In the genomic region with DNA sequence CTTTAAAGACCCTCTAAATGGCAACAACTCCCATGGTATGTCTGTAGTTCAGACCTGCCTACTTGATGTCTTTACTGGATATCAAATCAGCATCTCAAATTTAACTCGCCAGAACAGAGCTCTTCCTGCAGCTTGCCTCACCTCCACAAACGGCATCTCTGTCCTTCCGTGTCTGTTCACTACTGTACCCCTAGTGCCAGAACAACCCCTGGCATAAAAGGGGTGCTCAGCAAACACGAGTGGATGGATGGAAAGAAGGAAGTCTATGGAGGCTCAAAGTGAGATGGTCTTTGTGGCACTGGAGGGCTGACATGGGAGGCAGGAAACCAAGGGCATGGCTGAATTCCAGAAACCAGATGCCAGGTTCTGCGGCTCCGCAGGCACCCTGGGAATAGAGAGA, we compare ENCODE assay signal across 2 cellular contexts.
TF ChIP-seq lines count a peak whose summit lies in the region.

No MANE protein-coding gene starts in this region.

TF ChIP-seq in GM23338, 12 proteins besides CTCF, POLR2A, EP300 and RAD21:
- TF ChIP-seq ZNF114 (CRISPR knock-in tag; IDR thresholded peaks at IDR 0.05) = no peak
- no peak for TF ChIP-seq NANOG (IDR thresholded peaks at IDR 0.05; ENCODE audit: borderline replicate concordance)
- no peak for TF ChIP-seq ZNF331 (CRISPR knock-in tag; IDR thresholded peaks at IDR 0.05; ENCODE audit: low read depth)
- TF ChIP-seq, protein P1, sequence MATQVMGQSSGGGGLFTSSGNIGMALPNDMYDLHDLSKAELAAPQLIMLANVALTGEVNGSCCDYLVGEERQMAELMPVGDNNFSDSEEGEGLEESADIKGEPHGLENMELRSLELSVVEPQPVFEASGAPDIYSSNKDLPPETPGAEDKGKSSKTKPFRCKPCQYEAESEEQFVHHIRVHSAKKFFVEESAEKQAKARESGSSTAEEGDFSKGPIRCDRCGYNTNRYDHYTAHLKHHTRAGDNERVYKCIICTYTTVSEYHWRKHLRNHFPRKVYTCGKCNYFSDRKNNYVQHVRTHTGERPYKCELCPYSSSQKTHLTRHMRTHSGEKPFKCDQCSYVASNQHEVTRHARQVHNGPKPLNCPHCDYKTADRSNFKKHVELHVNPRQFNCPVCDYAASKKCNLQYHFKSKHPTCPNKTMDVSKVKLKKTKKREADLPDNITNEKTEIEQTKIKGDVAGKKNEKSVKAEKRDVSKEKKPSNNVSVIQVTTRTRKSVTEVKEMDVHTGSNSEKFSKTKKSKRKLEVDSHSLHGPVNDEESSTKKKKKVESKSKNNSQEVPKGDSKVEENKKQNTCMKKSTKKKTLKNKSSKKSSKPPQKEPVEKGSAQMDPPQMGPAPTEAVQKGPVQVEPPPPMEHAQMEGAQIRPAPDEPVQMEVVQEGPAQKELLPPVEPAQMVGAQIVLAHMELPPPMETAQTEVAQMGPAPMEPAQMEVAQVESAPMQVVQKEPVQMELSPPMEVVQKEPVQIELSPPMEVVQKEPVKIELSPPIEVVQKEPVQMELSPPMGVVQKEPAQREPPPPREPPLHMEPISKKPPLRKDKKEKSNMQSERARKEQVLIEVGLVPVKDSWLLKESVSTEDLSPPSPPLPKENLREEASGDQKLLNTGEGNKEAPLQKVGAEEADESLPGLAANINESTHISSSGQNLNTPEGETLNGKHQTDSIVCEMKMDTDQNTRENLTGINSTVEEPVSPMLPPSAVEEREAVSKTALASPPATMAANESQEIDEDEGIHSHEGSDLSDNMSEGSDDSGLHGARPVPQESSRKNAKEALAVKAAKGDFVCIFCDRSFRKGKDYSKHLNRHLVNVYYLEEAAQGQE (IDR thresholded peaks at IDR 0.05; ENCODE audit: unreplicated experiment) = no peak
- no peak for TF ChIP-seq CREB1 (CRISPR knock-in tag; IDR thresholded peaks at IDR 0.05; ENCODE audit: low read depth)
- TF ChIP-seq STAT1 (IDR thresholded peaks at IDR 0.05; ENCODE audit: unreplicated experiment) = no peak
- TF ChIP-seq EZH2 (IDR thresholded peaks at IDR 0.05; ENCODE audit: low read depth, unreplicated experiment) = no peak
- TF ChIP-seq, protein P2, sequence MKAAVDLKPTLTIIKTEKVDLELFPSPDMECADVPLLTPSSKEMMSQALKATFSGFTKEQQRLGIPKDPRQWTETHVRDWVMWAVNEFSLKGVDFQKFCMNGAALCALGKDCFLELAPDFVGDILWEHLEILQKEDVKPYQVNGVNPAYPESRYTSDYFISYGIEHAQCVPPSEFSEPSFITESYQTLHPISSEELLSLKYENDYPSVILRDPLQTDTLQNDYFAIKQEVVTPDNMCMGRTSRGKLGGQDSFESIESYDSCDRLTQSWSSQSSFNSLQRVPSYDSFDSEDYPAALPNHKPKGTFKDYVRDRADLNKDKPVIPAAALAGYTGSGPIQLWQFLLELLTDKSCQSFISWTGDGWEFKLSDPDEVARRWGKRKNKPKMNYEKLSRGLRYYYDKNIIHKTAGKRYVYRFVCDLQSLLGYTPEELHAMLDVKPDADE (IDR thresholded peaks at IDR 0.05) = no peak
- TF ChIP-seq, protein P3, sequence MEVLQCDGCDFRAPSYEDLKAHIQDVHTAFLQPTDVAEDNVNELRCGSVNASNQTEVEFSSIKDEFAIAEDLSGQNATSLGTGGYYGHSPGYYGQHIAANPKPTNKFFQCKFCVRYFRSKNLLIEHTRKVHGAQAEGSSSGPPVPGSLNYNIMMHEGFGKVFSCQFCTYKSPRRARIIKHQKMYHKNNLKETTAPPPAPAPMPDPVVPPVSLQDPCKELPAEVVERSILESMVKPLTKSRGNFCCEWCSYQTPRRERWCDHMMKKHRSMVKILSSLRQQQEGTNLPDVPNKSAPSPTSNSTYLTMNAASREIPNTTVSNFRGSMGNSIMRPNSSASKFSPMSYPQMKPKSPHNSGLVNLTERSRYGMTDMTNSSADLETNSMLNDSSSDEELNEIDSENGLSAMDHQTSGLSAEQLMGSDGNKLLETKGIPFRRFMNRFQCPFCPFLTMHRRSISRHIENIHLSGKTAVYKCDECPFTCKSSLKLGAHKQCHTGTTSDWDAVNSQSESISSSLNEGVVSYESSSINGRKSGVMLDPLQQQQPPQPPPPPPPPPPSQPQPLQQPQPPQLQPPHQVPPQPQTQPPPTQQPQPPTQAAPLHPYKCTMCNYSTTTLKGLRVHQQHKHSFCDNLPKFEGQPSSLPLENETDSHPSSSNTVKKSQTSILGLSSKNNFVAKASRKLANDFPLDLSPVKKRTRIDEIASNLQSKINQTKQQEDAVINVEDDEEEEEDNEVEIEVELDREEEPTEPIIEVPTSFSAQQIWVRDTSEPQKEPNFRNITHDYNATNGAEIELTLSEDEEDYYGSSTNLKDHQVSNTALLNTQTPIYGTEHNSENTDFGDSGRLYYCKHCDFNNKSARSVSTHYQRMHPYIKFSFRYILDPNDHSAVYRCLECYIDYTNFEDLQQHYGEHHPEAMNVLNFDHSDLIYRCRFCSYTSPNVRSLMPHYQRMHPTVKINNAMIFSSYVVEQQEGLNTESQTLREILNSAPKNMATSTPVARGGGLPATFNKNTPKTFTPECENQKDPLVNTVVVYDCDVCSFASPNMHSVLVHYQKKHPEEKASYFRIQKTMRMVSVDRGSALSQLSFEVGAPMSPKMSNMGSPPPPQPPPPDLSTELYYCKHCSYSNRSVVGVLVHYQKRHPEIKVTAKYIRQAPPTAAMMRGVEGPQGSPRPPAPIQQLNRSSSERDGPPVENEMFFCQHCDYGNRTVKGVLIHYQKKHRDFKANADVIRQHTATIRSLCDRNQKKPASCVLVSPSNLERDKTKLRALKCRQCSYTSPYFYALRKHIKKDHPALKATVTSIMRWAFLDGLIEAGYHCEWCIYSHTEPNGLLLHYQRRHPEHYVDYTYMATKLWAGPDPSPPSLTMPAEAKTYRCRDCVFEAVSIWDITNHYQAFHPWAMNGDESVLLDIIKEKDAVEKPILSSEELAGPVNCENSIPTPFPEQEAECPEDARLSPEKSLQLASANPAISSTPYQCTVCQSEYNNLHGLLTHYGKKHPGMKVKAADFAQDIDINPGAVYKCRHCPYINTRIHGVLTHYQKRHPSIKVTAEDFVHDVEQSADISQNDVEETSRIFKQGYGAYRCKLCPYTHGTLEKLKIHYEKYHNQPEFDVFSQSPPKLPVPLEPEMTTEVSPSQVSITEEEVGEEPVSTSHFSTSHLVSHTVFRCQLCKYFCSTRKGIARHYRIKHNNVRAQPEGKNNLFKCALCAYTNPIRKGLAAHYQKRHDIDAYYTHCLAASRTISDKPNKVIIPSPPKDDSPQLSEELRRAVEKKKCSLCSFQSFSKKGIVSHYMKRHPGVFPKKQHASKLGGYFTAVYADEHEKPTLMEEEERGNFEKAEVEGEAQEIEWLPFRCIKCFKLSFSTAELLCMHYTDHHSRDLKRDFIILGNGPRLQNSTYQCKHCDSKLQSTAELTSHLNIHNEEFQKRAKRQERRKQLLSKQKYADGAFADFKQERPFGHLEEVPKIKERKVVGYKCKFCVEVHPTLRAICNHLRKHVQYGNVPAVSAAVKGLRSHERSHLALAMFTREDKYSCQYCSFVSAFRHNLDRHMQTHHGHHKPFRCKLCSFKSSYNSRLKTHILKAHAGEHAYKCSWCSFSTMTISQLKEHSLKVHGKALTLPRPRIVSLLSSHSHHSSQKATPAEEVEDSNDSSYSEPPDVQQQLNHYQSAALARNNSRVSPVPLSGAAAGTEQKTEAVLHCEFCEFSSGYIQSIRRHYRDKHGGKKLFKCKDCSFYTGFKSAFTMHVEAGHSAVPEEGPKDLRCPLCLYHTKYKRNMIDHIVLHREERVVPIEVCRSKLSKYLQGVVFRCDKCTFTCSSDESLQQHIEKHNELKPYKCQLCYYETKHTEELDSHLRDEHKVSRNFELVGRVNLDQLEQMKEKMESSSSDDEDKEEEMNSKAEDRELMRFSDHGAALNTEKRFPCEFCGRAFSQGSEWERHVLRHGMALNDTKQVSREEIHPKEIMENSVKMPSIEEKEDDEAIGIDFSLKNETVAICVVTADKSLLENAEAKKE (CRISPR knock-in tag; IDR thresholded peaks at IDR 0.05) = no peak

TF ChIP-seq in K562, 482 proteins besides CTCF, POLR2A, EP300 and RAD21:
- TF ChIP-seq, protein P4, sequence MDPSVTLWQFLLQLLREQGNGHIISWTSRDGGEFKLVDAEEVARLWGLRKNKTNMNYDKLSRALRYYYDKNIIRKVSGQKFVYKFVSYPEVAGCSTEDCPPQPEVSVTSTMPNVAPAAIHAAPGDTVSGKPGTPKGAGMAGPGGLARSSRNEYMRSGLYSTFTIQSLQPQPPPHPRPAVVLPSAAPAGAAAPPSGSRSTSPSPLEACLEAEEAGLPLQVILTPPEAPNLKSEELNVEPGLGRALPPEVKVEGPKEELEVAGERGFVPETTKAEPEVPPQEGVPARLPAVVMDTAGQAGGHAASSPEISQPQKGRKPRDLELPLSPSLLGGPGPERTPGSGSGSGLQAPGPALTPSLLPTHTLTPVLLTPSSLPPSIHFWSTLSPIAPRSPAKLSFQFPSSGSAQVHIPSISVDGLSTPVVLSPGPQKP (CRISPR knock-in tag; IDR thresholded peaks at IDR 0.05) = no peak
- TF ChIP-seq ARHGAP35 (IDR thresholded peaks at IDR 0.05; ENCODE audit: partially characterized antibody) (no peak), L3MBTL2 (IDR thresholded peaks at IDR 0.05) (no peak), MTF1 (CRISPR knock-in tag; IDR thresholded peaks at IDR 0.05; ENCODE audit: borderline replicate concordance) (no peak), ETS2 (tag; IDR thresholded peaks at IDR 0.05; ENCODE audit: borderline replicate concordance, poor library complexity, severe bottlenecking) (no peak), PCBP1 (IDR thresholded peaks at IDR 0.05; ENCODE audit: low read depth, low read length, poor library complexity, severe bottlenecking) (no peak), TSC22D4 (tag; IDR thresholded peaks at IDR 0.05) (no peak), ZNF232 (CRISPR knock-in tag; IDR thresholded peaks at IDR 0.05) (no peak), BDP1 (IDR thresholded peaks at IDR 0.05; ENCODE audit: insufficient read depth, insufficient read length) (no peak), TEAD2 (tag; IDR thresholded peaks at IDR 0.05) (no peak), PCBP2 (IDR thresholded peaks at IDR 0.05; ENCODE audit: low read depth, low read length, poor library complexity, severe bottlenecking) (no peak), RAD51 (IDR thresholded peaks at IDR 0.05; ENCODE audit: borderline replicate concordance, low read depth) (no peak)
- TF ChIP-seq, protein P2 (conservative IDR thresholded peaks at IDR 0.05; ENCODE audit: control insufficient read depth, low read depth, low read length) = no peak
